Comparison of ENCODE assay signal across 14 cellular contexts in the genomic region with DNA sequence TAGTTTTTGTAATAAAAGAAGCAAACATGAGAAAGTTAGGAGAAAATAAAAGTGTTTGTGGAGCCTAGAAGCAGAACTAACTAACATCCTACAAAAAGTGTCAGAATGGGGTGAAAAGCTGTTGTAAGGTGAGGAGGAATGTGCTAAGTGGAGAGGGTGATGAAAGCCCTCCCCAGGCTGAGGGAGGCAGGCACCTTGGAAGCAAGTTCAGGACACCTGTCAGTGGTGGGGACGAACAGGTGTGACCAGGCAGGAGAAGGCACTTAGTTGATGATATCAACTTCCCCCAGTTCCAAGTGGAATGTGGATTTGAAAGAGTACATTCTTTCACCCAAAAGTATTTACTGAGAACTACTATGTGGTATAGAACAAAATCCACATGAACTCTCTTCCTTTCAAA.
"Had no signal": no experiment of that assay in that cellular context is flagged by ENCODE, and none has a peak within 500 bp of the region (broad histone marks: within the 10 kb centered on the region; RNA-seq: fewer than 3 reads in every experiment).

No MANE protein-coding gene starts in this region.

- H3K36me3 ChIP-seq: ascending aorta, lower lobe of right lung had no signal

- H3K79me2 ChIP-seq: parathyroid adenoma had no signal

- DNase-seq: activated B cell treated with CpG ODN at 0.5 μM for 24 hours; activated CD4-positive, alpha-beta T cell treated with anti-CD3 and anti-CD28 coated beads, Interleukin-2, amount 50 U/mL, for 1 hour; activated CD8-positive, alpha-beta memory T cell treated with anti-CD3 and anti-CD28 coated beads, Interleukin-2, amount 10 ng/mL, durations not matched to agents 7 days and 5 days; activated T-cell treated with anti-CD3 and anti-CD28 coated beads, Interleukin-2, amount 50 U/mL, for 4 hours; lower lobe of right lung; naive B cell; stimulated activated CD4-positive, alpha-beta T cell treated with anti-CD3 and anti-CD28 coated beads, Interleukin-15, amount 100 ng/mL, for 24 hours; stimulated activated CD4-positive, alpha-beta T cell treated with anti-CD3 and anti-CD28 coated beads, Interleukin-4, amount 100 ng/mL, for 24 hours; testis had no signal

- H3K27me3 ChIP-seq: ascending aorta, testis had no signal

- ATAC-seq: activated CD8-positive, alpha-beta memory T cell treated with anti-CD3 and anti-CD28 coated beads, Interleukin-2, amount 10 ng/mL, durations not matched to agents 7 days and 5 days; lower lobe of right lung had no signal

- H3K36me3 Mint-ChIP-seq: activated CD8-positive, alpha-beta memory T cell treated with anti-CD3 and anti-CD28 coated beads, Interleukin-2, amount 10 ng/mL, durations not matched to agents 7 days and 5 days; naive B cell had no signal

- H3K9me3 ChIP-seq: ascending aorta, lower lobe of right lung, testis had no signal

- H2AFZ ChIP-seq: parathyroid adenoma had no signal

- FAIRE-seq: frontal cortex had no signal

- H3K9me3 Mint-ChIP-seq: activated B cell treated with CpG ODN at 0.5 μM for 24 hours; activated T-cell treated with anti-CD3 and anti-CD28 coated beads, Interleukin-2, amount 50 U/mL, for 4 hours; naive B cell; stimulated activated naive CD8-positive, alpha-beta T cell treated with anti-CD3 and anti-CD28 coated beads, Interleukin-15, Interleukin-2, amounts not matched to agents 100 ng/mL and 50 ng/mL, for 24 hours; T-helper 1 cell treated with Interleukin-12 subunit alpha and Interleukin-12 subunit beta and Interleukin-4 antibody, amounts not matched to agents 30 μg/mL and 1 μg/mL, for 36 hours had no signal

- H3K4me1 Mint-ChIP-seq: activated B cell treated with CpG ODN at 0.5 μM for 24 hours, naive B cell had no signal

- H3K9ac ChIP-seq: parathyroid adenoma had no signal

- H3K4me3 ChIP-seq: ascending aorta, lower lobe of right lung, testis had no signal

- H3K4me3 Mint-ChIP-seq: activated B cell treated with CpG ODN at 0.5 μM for 24 hours; activated CD8-positive, alpha-beta memory T cell treated with anti-CD3 and anti-CD28 coated beads, Interleukin-2, amount 10 ng/mL, durations not matched to agents 7 days and 5 days; naive B cell; stimulated activated naive CD8-positive, alpha-beta T cell treated with anti-CD3 and anti-CD28 coated beads, Interleukin-15, Interleukin-2, amounts not matched to agents 100 ng/mL and 50 ng/mL, for 24 hours; T-helper 1 cell treated with Interleukin-12 subunit alpha and Interleukin-12 subunit beta and Interleukin-4 antibody, amounts not matched to agents 30 μg/mL and 1 μg/mL, for 36 hours had no signal

- H3K27ac Mint-ChIP-seq: activated B cell treated with CpG ODN at 0.5 μM for 24 hours; activated CD8-positive, alpha-beta memory T cell treated with anti-CD3 and anti-CD28 coated beads, Interleukin-2, amount 10 ng/mL, durations not matched to agents 7 days and 5 days; stimulated activated naive CD8-positive, alpha-beta T cell treated with anti-CD3 and anti-CD28 coated beads, Interleukin-15, Interleukin-2, amounts not matched to agents 100 ng/mL and 50 ng/mL, for 24 hours had no signal

- H3K27ac ChIP-seq: ascending aorta, lower lobe of right lung, parathyroid adenoma, testis had no signal
